8 cellular contexts compared by ENCODE assay signal in genomic region chr16:30458561-30459394, GRCh38. TPM values are rescaled to one million over a fixed set of nuclear protein-coding genes. Genes with fewer than 3 reads are reported as not detected.
DNase-seq lines count a peak whose midpoint lies in the region; ATAC-seq and TF ChIP-seq lines count a peak whose summit lies in the region.

No MANE protein-coding gene starts in this region.

- TF ChIP-seq CTCF in mesothelial cell of epicardium (IDR thresholded peaks at IDR 0.05; ENCODE audit: unreplicated experiment), result no peak

- ATAC-seq in GM18868 (IDR thresholded peaks at IDR 0.05; ENCODE audit: unreplicated experiment) (peak; percentile 85), HG03039 (IDR thresholded peaks at IDR 0.05; ENCODE audit: unreplicated experiment) (peak; percentile 78)
- peak; percentile 97 to 99 for ATAC-seq in activated naive CD4-positive, alpha-beta T cell treated with anti-CD3 and anti-CD28 coated beads, Interleukin-2, amount 50 U/mL, for 72 hours

- peaks cover 2% of the 10 kb centered on the region for H3K4me1 Mint-ChIP-seq in mesothelial cell of epicardium

- peaks cover 2% of the 10 kb centered on the region for H3K27me3 Mint-ChIP-seq in mesothelial cell of epicardium (ENCODE audit: low read depth)

- peak overlapping the region; percentile 93 to 95 for H3K27ac Mint-ChIP-seq in activated naive CD4-positive, alpha-beta T cell treated with anti-CD3 and anti-CD28 coated beads, Interleukin-2, amount 50 U/mL, for 72 hours
- no peak overlapping the region for H3K27ac Mint-ChIP-seq in mesothelial cell of epicardium

- H3K9me3 Mint-ChIP-seq in activated naive CD4-positive, alpha-beta T cell treated with anti-CD3 and anti-CD28 coated beads, Interleukin-2, amount 50 U/mL, for 72 hours, result peaks cover 0 to 5% of the 10 kb centered on the region in 2 donors
- peaks cover 3% of the 10 kb centered on the region for H3K9me3 Mint-ChIP-seq in mesothelial cell of epicardium

- peak; percentile 23 to 97 (median 44) for DNase-seq in T-helper 1 cell
- peak; percentile 84 to 95 for DNase-seq in activated naive CD4-positive, alpha-beta T cell treated with anti-CD3 and anti-CD28 coated beads, Interleukin-2, amount 50 U/mL, for 72 hours (ENCODE audit: low spot score in 2 of 2)
- peak; percentile 93 for DNase-seq in stimulated activated CD4-positive, alpha-beta T cell treated with anti-CD3 and anti-CD28 coated beads, Interleukin-1b, Interleukin-23, amount 100 ng/mL, for 48 hours
- DNase-seq in mesothelial cell of epicardium (ENCODE audit: low spot score in 2 of 2, unreplicated experiment in 2 of 2), result no peak
- no peak for DNase-seq in SW 1271 (lab: John Stamatoyannopoulos, UW)
- no peak for DNase-seq in NCI-H1105 treated with DMSO at 0.1 percent for 48 hours (lab: John Stamatoyannopoulos, UW)

- H3K4me3 Mint-ChIP-seq in mesothelial cell of epicardium, result no peak overlapping the region

- H3K36me3 Mint-ChIP-seq in activated naive CD4-positive, alpha-beta T cell treated with anti-CD3 and anti-CD28 coated beads, Interleukin-2, amount 50 U/mL, for 72 hours, result peaks cover 0 to 4% of the 10 kb centered on the region in 2 donors
- H3K36me3 Mint-ChIP-seq in mesothelial cell of epicardium, result no peaks in the 10 kb centered on the region

RNA-seq across cellular contexts. Expression of gene SEPHS2, which starts 13.1 kb away (rescaled TPM):
- 10 to 100 TPM; 54.8 to 62.7 TPM for total RNA-seq in activated naive CD4-positive, alpha-beta T cell treated with anti-CD3 and anti-CD28 coated beads, Interleukin-2, amount 50 U/mL, for 72 hours
- total RNA-seq in mesothelial cell of epicardium, result 27.3 to 29.5 TPM (median 29.3 TPM) in 3 replicates

RNA-seq across cellular contexts. Expression of gene ITGAL, which starts 13.8 kb away (rescaled TPM):
- total RNA-seq in activated naive CD4-positive, alpha-beta T cell treated with anti-CD3 and anti-CD28 coated beads, Interleukin-2, amount 50 U/mL, for 72 hours, result 100 to 1,000 TPM; 297 to 390 TPM
- total RNA-seq in mesothelial cell of epicardium, result 0.45 TPM in 1 of 3 replicates, not detected in the others

RNA-seq across cellular contexts. Expression of gene DCTPP1, which starts 28.9 kb away (rescaled TPM):
- 100 to 1,000 TPM in 1 of 2 donors, 10 to 100 TPM in 1; 53.1 to 113 TPM for total RNA-seq in activated naive CD4-positive, alpha-beta T cell treated with anti-CD3 and anti-CD28 coated beads, Interleukin-2, amount 50 U/mL, for 72 hours
- 31.8 to 35.4 TPM (median 33.1 TPM) in 3 replicates for total RNA-seq in mesothelial cell of epicardium

RNA-seq across cellular contexts. Expression of gene ZNF771, which starts 51.4 kb away (rescaled TPM):
- 1 to 10 TPM; 4.4 to 7.9 TPM for total RNA-seq in activated naive CD4-positive, alpha-beta T cell treated with anti-CD3 and anti-CD28 coated beads, Interleukin-2, amount 50 U/mL, for 72 hours
- 10.7 to 12.6 TPM (median 11.8 TPM) in 3 replicates for total RNA-seq in mesothelial cell of epicardium

Comparison
In these comparisons a context has a peak if more than half of its experiments do, and no peak if none do; other contexts are left out.
1. DNase-seq: peak in T-helper 1 cell (5 of 5), activated naive CD4-positive, alpha-beta T cell treated with anti-CD3 and anti-CD28 coated beads, Interleukin-2, amount 50 U/mL, for 72 hours (2 of 2) and stimulated activated CD4-positive, alpha-beta T cell treated with anti-CD3 and anti-CD28 coated beads, Interleukin-1b, Interleukin-23, amount 100 ng/mL, for 48 hours (single experiment); none in mesothelial cell of epicardium (0 of 2), SW 1271 (0 of 2) and NCI-H1105 treated with DMSO at 0.1 percent for 48 hours (single experiment).
2. RNA of gene ITGAL, which starts 13.8 kb away (total RNA-seq): 297 to 390 TPM in activated naive CD4-positive, alpha-beta T cell treated with anti-CD3 and anti-CD28 coated beads, Interleukin-2, amount 50 U/mL, for 72 hours; 0.45 TPM in mesothelial cell of epicardium; every median in the first group is over 100 times any median in the second.
3. Peak in every context shown above with its lines, with median percentiles within 50 percentile points of each other: ATAC-seq.